1 cellular context compared by ENCODE assay signal in the genomic region with DNA sequence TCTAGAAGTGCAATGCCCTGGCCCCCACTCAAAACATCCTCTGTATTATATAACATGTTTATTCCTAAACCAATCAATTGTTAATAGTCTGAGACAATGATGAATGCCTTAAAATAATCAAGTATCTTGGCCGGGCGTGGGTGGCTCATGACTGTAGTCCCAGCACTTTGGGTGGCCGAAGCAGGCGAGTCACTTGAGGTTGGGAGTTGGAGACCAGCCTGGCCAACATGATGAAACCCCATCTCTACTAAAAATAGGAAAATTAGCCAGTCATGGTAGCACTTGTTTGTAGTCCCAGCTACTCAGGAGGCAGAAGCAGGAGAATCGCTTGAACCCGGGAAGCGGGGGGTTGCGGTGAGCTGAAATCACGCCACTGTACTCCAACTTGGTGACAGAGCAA.
TF ChIP-seq lines count a peak whose summit lies in the region.

No MANE protein-coding gene starts in this region.

TF ChIP-seq in GM23338, 12 proteins besides CTCF, POLR2A, EP300 and RAD21 (continued from another document):
- TF ChIP-seq, protein P1, sequence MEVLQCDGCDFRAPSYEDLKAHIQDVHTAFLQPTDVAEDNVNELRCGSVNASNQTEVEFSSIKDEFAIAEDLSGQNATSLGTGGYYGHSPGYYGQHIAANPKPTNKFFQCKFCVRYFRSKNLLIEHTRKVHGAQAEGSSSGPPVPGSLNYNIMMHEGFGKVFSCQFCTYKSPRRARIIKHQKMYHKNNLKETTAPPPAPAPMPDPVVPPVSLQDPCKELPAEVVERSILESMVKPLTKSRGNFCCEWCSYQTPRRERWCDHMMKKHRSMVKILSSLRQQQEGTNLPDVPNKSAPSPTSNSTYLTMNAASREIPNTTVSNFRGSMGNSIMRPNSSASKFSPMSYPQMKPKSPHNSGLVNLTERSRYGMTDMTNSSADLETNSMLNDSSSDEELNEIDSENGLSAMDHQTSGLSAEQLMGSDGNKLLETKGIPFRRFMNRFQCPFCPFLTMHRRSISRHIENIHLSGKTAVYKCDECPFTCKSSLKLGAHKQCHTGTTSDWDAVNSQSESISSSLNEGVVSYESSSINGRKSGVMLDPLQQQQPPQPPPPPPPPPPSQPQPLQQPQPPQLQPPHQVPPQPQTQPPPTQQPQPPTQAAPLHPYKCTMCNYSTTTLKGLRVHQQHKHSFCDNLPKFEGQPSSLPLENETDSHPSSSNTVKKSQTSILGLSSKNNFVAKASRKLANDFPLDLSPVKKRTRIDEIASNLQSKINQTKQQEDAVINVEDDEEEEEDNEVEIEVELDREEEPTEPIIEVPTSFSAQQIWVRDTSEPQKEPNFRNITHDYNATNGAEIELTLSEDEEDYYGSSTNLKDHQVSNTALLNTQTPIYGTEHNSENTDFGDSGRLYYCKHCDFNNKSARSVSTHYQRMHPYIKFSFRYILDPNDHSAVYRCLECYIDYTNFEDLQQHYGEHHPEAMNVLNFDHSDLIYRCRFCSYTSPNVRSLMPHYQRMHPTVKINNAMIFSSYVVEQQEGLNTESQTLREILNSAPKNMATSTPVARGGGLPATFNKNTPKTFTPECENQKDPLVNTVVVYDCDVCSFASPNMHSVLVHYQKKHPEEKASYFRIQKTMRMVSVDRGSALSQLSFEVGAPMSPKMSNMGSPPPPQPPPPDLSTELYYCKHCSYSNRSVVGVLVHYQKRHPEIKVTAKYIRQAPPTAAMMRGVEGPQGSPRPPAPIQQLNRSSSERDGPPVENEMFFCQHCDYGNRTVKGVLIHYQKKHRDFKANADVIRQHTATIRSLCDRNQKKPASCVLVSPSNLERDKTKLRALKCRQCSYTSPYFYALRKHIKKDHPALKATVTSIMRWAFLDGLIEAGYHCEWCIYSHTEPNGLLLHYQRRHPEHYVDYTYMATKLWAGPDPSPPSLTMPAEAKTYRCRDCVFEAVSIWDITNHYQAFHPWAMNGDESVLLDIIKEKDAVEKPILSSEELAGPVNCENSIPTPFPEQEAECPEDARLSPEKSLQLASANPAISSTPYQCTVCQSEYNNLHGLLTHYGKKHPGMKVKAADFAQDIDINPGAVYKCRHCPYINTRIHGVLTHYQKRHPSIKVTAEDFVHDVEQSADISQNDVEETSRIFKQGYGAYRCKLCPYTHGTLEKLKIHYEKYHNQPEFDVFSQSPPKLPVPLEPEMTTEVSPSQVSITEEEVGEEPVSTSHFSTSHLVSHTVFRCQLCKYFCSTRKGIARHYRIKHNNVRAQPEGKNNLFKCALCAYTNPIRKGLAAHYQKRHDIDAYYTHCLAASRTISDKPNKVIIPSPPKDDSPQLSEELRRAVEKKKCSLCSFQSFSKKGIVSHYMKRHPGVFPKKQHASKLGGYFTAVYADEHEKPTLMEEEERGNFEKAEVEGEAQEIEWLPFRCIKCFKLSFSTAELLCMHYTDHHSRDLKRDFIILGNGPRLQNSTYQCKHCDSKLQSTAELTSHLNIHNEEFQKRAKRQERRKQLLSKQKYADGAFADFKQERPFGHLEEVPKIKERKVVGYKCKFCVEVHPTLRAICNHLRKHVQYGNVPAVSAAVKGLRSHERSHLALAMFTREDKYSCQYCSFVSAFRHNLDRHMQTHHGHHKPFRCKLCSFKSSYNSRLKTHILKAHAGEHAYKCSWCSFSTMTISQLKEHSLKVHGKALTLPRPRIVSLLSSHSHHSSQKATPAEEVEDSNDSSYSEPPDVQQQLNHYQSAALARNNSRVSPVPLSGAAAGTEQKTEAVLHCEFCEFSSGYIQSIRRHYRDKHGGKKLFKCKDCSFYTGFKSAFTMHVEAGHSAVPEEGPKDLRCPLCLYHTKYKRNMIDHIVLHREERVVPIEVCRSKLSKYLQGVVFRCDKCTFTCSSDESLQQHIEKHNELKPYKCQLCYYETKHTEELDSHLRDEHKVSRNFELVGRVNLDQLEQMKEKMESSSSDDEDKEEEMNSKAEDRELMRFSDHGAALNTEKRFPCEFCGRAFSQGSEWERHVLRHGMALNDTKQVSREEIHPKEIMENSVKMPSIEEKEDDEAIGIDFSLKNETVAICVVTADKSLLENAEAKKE (CRISPR knock-in tag; IDR thresholded peaks at IDR 0.05): no peak
- no peak for TF ChIP-seq NANOG (IDR thresholded peaks at IDR 0.05; ENCODE audit: borderline replicate concordance)
- no peak for TF ChIP-seq POLR2AphosphoS5 (IDR thresholded peaks at IDR 0.05; ENCODE audit: low read depth)
- no peak for TF ChIP-seq JUNB (IDR thresholded peaks at IDR 0.05; ENCODE audit: unreplicated experiment)
- no peak for TF ChIP-seq ZNF114 (CRISPR knock-in tag; IDR thresholded peaks at IDR 0.05)
- TF ChIP-seq, protein P2, sequence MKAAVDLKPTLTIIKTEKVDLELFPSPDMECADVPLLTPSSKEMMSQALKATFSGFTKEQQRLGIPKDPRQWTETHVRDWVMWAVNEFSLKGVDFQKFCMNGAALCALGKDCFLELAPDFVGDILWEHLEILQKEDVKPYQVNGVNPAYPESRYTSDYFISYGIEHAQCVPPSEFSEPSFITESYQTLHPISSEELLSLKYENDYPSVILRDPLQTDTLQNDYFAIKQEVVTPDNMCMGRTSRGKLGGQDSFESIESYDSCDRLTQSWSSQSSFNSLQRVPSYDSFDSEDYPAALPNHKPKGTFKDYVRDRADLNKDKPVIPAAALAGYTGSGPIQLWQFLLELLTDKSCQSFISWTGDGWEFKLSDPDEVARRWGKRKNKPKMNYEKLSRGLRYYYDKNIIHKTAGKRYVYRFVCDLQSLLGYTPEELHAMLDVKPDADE (IDR thresholded peaks at IDR 0.05): no peak
TF ChIP-seq in GM23338: peak in this region for 0.
